Comparison of ENCODE assay signal across 12 cellular contexts in genomic region chr1:92957020-92957734, GRCh38. TPM values are rescaled to one million over a fixed set of nuclear protein-coding genes. Genes with fewer than 3 reads are reported as not detected.
A peak's percentile ranks its signal among the peaks of the same experiment; 100 is the strongest.
DNase-seq lines count a peak whose midpoint lies in the region; ATAC-seq, FAIRE-seq and TF ChIP-seq lines count a peak whose summit lies in the region.
"Had no signal": no experiment of that assay in that cellular context is flagged by ENCODE, and none has a peak within 500 bp of the region (broad histone marks: within the 10 kb centered on the region; RNA-seq: fewer than 3 reads in every experiment).

No MANE protein-coding gene starts in this region.

- H3K27me3 ChIP-seq in DOHH2 (ENCODE audit: control insufficient read depth, low read length) (no peaks in the 10 kb centered on the region), K562 (ENCODE audit: control insufficient read depth in 2 of 2, insufficient read depth in 2 of 2, low read length in 2 of 2) (no peaks in the 10 kb centered on the region), HAP-1 (ENCODE audit: low read depth) (peaks cover 41% of the 10 kb centered on the region)
- H3K27me3 ChIP-seq: foreskin keratinocyte had no signal

- peak; percentile 44 for ATAC-seq in GM19395 (IDR thresholded peaks at IDR 0.05; ENCODE audit: unreplicated experiment)
- ATAC-seq in HG03175 (IDR thresholded peaks at IDR 0.05; ENCODE audit: unreplicated experiment) = peak; percentile 28
- peak; percentile 51 for ATAC-seq in K562
- no peak for ATAC-seq in mucosa of descending colon
- ATAC-seq: foreskin keratinocyte, HCT116 had no signal

- peak overlapping the region; percentile 91 for H3K4me2 ChIP-seq in DOHH2 (ENCODE audit: low read length)
- peak overlapping the region; percentile 55 for H3K4me2 ChIP-seq in K562 (ENCODE audit: insufficient read depth, low read length)

- BruUV-seq in K562 (replicated peaks; lab: Mats Ljungman, UMichigan) = no TSS peak

- intact Hi-C loops in K562 (cut with micrococcal nuclease) = no loop called here
- intact Hi-C loops in mucosa of descending colon (cut with DNase I, micrococcal nuclease) = no loop called here

- peak overlapping the region; percentile 35 for H2AFZ ChIP-seq in K562 (ENCODE audit: low read depth, low read length)

- TF ChIP-seq POLR2A in K562 (conservative IDR thresholded peaks at IDR 0.05) = no peak

- CTCF ChIA-PET in K562 (lab: Yijun Ruan, JAX; ENCODE audit: low intra/inter-chr PET ratio) = interaction anchor here (0.7 kb wide), 1 partner anchor 99 kb away, joined by 3 read pairs; no protein-coding TSS in a partner anchor
- CTCF ChIA-PET in RWPE1 (lab: Yijun Ruan, JAX) = interaction anchor here (0.5 to 0.9 kb wide), 2 partner anchors 15 to 98 kb away, joined by 3 to 4 read pairs; no protein-coding TSS in a partner anchor

- WGBS in K562 (ENCODE audit: insufficient coverage, low coverage, missing lambda C conversion rate) = 4% methylated on average over 5 of the region's 5 CpGs

- no peak; a peak in 1 of 4 replicates for TF ChIP-seq RAD21 in K562 (CRISPR knock-in tag; conservative IDR thresholded peaks at IDR 0.05 in 1 of 2, IDR thresholded peaks at IDR 0.05 in 1 of 2)

- H3K36me3 ChIP-seq in DOHH2 (ENCODE audit: control insufficient read depth, low read length) = peaks cover 36% of the 10 kb centered on the region
- no peaks in the 10 kb centered on the region for H3K36me3 ChIP-seq in K562 (ENCODE audit: control insufficient read depth, insufficient read depth, low read length)
- no peaks in the 10 kb centered on the region for H3K36me3 ChIP-seq in mucosa of descending colon (ENCODE audit: low read depth)
- H3K36me3 ChIP-seq in HAP-1 (replicated peaks) = no peaks in the 10 kb centered on the region

- peak overlapping the region; percentile 21 for H3K27ac ChIP-seq in DOHH2 (ENCODE audit: low read depth, low read length)
- peak overlapping the region; percentile 17; the same call in 1 of the 3 replicates for H3K27ac ChIP-seq in K562 (ENCODE audit: extremely low read depth, low read depth, low read length)
- no peak overlapping the region for H3K27ac ChIP-seq in RWPE1
- H3K27ac ChIP-seq: foreskin keratinocyte had no signal

- peak overlapping the region; percentile 45 for H3K4me3 ChIP-seq in DOHH2 (ENCODE audit: low read length)
- H3K4me3 ChIP-seq in K562 = no peak overlapping the region
- H3K4me3 ChIP-seq in mucosa of descending colon = no peak overlapping the region
- no peak overlapping the region for H3K4me3 ChIP-seq in HAP-1

- no peaks in the 10 kb centered on the region for H3K9me2 ChIP-seq in DOHH2 (replicated peaks; ENCODE audit: control insufficient read depth, low read length)

- TF ChIP-seq EP300 in K562 (IDR thresholded peaks at IDR 0.05; ENCODE audit: low read length) = peak; percentile 88

- H3K4me1 ChIP-seq in DOHH2 (ENCODE audit: control insufficient read depth, low read length) (peaks cover 68% of the 10 kb centered on the region), K562 (replicated peaks in 1 of 2; ENCODE audit: control insufficient read depth in 2 of 2, insufficient read depth in 2 of 2, low read length in 2 of 2) (peaks cover 26 to 30% of the 10 kb centered on the region in 2 experiments), mucosa of descending colon (ENCODE audit: low read depth) (peaks cover 21% of the 10 kb centered on the region), HAP-1 (peaks cover 3% of the 10 kb centered on the region)
- H3K4me1 ChIP-seq: foreskin keratinocyte had no signal

- no peak for TF ChIP-seq CTCF in DOHH2 (IDR thresholded peaks at IDR 0.05; ENCODE audit: low read depth, low read length, poor library complexity, severe bottlenecking)
- TF ChIP-seq CTCF in K562 (IDR thresholded peaks at IDR 0.05 in 2 of 3, conservative IDR thresholded peaks at IDR 0.05 in 1 of 3; ENCODE audit: insufficient read depth in 2 of 3, low read depth in 1 of 3, low read length in 3 of 3) = no peak
- no peak for TF ChIP-seq CTCF in mucosa of descending colon (IDR thresholded peaks at IDR 0.05)
- no peak for TF ChIP-seq CTCF in RWPE1 (conservative IDR thresholded peaks at IDR 0.05; ENCODE audit: low read depth)

- H4K20me1 ChIP-seq in DOHH2 (ENCODE audit: control insufficient read depth, insufficient read depth, low read depth, low read length) (no peaks in the 10 kb centered on the region), K562 (replicated peaks; ENCODE audit: control insufficient read depth, insufficient read depth, low read length) (no peaks in the 10 kb centered on the region)

- DNase-seq in K562 (ENCODE audit: extremely low read depth in 1 of 4, low spot score in 3 of 4) = peak; percentile 32 to 77 (median 53)
- DNase-seq in CD1c-positive myeloid dendritic cell (ENCODE audit: extremely low spot score) = no peak
- DNase-seq in mucosa of descending colon = no peak
- DNase-seq in HAP-1 (ENCODE audit: low spot score in 2 of 2) = no peak
- no peak for DNase-seq in RWPE1 (ENCODE audit: low spot score)
- DNase-seq: foreskin keratinocyte, T1000 had no signal

- H3K9me1 ChIP-seq in K562 (ENCODE audit: control insufficient read depth, insufficient read depth, low read length) = no peaks in the 10 kb centered on the region

- H3F3A ChIP-seq in DOHH2 (ENCODE audit: control insufficient read depth, insufficient read depth) = peaks cover 31% of the 10 kb centered on the region

- peaks cover 90% of the 10 kb centered on the region for H3K79me2 ChIP-seq in DOHH2 (ENCODE audit: control insufficient read depth, low read length)
- no peaks in the 10 kb centered on the region for H3K79me2 ChIP-seq in K562 (ENCODE audit: control insufficient read depth, insufficient read depth, low read length)

- in situ Hi-C loops in K562 (cut with MboI) = no loop called here
- in situ Hi-C loops in HAP-1 (cut with MboI; ENCODE audit: low sequenced_read_pairs) = no loop called here

- peak overlapping the region; percentile 7 to 40; a peak in 1 of 4 replicates for H3K9ac ChIP-seq in K562 (ENCODE audit: insufficient read depth in 1 of 2, low read depth in 2 of 2, low read length in 2 of 2)

- POLR2A ChIA-PET in K562 (lab: Yijun Ruan, JAX) = interaction anchor here (0.6 to 1.7 kb wide), 4 partner anchors 14 to 122 kb away, joined by 3 to 4 read pairs (median 4); no protein-coding TSS in a partner anchor
- POLR2A ChIA-PET in RWPE1 (lab: Yijun Ruan, JAX; ENCODE audit: low non-redundant PET) = no interaction called here

- H3K9me3 ChIP-seq in DOHH2 (ENCODE audit: control insufficient read depth, insufficient read depth, low read length) = no peaks in the 10 kb centered on the region
- no peaks in the 10 kb centered on the region for H3K9me3 ChIP-seq in K562 (replicated peaks; ENCODE audit: control insufficient read depth, insufficient read depth, low read depth, low read length)
- H3K9me3 ChIP-seq in mucosa of descending colon = no peaks in the 10 kb centered on the region
- H3K9me3 ChIP-seq in HAP-1 = no peaks in the 10 kb centered on the region

- FAIRE-seq in K562 (lab: Jason Lieb, UNC) = peak; percentile 82
- FAIRE-seq: D721Med had no signal

TF ChIP-seq in K562, 482 proteins besides CTCF, POLR2A, EP300 and RAD21 (continues in another document):
- TF ChIP-seq HNRNPH1 (optimal IDR thresholded peaks at IDR 0.05; ENCODE audit: low read depth, low read length) = no peak
- no peak for TF ChIP-seq ZNF184 (CRISPR knock-in tag; IDR thresholded peaks at IDR 0.05)
- peak in 1 of 2 experiments; percentile 79; a peak in 2 of 4 replicates for TF ChIP-seq ZNF639 (CRISPR knock-in tag; conservative IDR thresholded peaks at IDR 0.05 in 1 of 2, IDR thresholded peaks at IDR 0.05 in 1 of 2)
- TF ChIP-seq ARID1B (IDR thresholded peaks at IDR 0.05) = peak; percentile 96
- TF ChIP-seq POLR2B (IDR thresholded peaks at IDR 0.05; ENCODE audit: low read depth, partially characterized antibody) = no peak
- TF ChIP-seq ETV6 (IDR thresholded peaks at IDR 0.05; ENCODE audit: borderline replicate concordance in 1 of 2, low read depth in 2 of 2, low read length in 1 of 2) = 0 out of 4 replicates have a peak, but pooled peaks of 1 of the 2 experiments have one; percentile 29
- no peak for TF ChIP-seq ETV6 (CRISPR knock-in tag; IDR thresholded peaks at IDR 0.05; ENCODE audit: borderline replicate concordance)
- no peak for TF ChIP-seq FOXA1 (IDR thresholded peaks at IDR 0.05; ENCODE audit: borderline replicate concordance)
- TF ChIP-seq CREBBP (IDR thresholded peaks at IDR 0.05; ENCODE audit: low read depth, low read length) = no peak
- TF ChIP-seq ZNF140 (CRISPR knock-in tag; IDR thresholded peaks at IDR 0.05) = no peak
- TF ChIP-seq ZC3H4 (CRISPR knock-in tag; IDR thresholded peaks at IDR 0.05; ENCODE audit: borderline replicate concordance) = no peak

RNA-seq across cellular contexts. Expression of gene DIPK1A, which starts 4.1 kb away (rescaled TPM):
- 2.0 and 4.2 TPM in 2 replicates for total RNA-seq in K562 (2011; cell fraction: chromatin; rRNA removed; ENCODE audit: low replicate concordance)
- 1.5 and 1.7 TPM in 2 replicates for total RNA-seq in K562 (2011; cell fraction: nucleolus; rRNA removed)
- total RNA-seq in K562 (2011; cell fraction: nucleoplasm; rRNA removed) = 3.3 and 4.8 TPM in 2 replicates
- total RNA-seq in K562 (2014; rRNA removed) (0.54 and 0.69 TPM in 2 replicates), K562 (2014; rRNA removed; fragmentation: Illumina TruSeq; extraction: Trizol) (1.3 and 1.9 TPM in 2 replicates), K562 (2015; rRNA removed; fragmentation: Illumina TruSeq; extraction: Trizol) (1.1 and 1.2 TPM in 2 replicates), K562 (2021) (1.3 TPM in 2 replicates), mucosa of descending colon (10 to 100 TPM in 2 of 3 donors, 1 to 10 TPM in 1; 7.6 to 20.4 (median 12.8) TPM)
- polyA plus RNA-seq in K562 (2011; rRNA removed) (1.4 and 2.0 TPM in 2 replicates), K562 (2014; fragmentation: Illumina TruSeq; extraction: Trizol) (1.5 TPM in 2 replicates), K562 (2014; fragmentation: Nextera tagmentation; extraction: Ambion mirVana) (1 to 10 TPM; 2.4 to 2.5 TPM), K562 (2014; rRNA removed) (0.65 and 0.91 TPM in 2 replicates)
- polyA plus RNA-seq in K562 (2011; cell fraction: cytosol; rRNA removed) = 0.19 and 0.84 TPM in 2 replicates
- polyA plus RNA-seq in K562 (2011; cell fraction: nucleus; rRNA removed) = 0.51 TPM in 2 replicates
- polyA plus RNA-seq in K562 (2012) = 2.6 and 3.5 TPM in 2 replicates
- 2.1 and 2.7 TPM in 2 replicates for polyA minus RNA-seq in K562 (2011; rRNA and poly(A)+ RNA removed)
- polyA minus RNA-seq in K562 (2011; cell fraction: cytosol; rRNA and poly(A)+ RNA removed) = 0.73 and 0.76 TPM in 2 replicates
- 0.56 and 0.67 TPM in 2 replicates for polyA minus RNA-seq in K562 (2011; cell fraction: nucleus; rRNA and poly(A)+ RNA removed)

Comparison
In these comparisons a context has a peak if more than half of its experiments do, and no peak if none do; other contexts are left out.
1. DNase-seq: peak in K562 (4 of 4); none in CD1c-positive myeloid dendritic cell (single experiment), mucosa of descending colon (0 of 3), HAP-1 (0 of 2) and RWPE1 (single experiment).